ENCODE assay signal across 1 cellular context in genomic region chr9:136747161-136748060, GRCh38.
TF ChIP-seq lines count a peak whose summit lies in the region.

No MANE protein-coding gene starts in this region.

TF ChIP-seq in H1, 55 proteins besides CTCF, POLR2A, EP300 and RAD21:
- TF ChIP-seq KDM1A (IDR thresholded peaks at IDR 0.05; ENCODE audit: borderline replicate concordance, low read length), result no peak
- no peak for TF ChIP-seq HDAC2 (IDR thresholded peaks at IDR 0.05; ENCODE audit: borderline replicate concordance in 1 of 2, low read depth in 2 of 2, low read length in 2 of 2)
- TF ChIP-seq SIRT6 (IDR thresholded peaks at IDR 0.05; ENCODE audit: low read length), result no peak
- TF ChIP-seq CBX8 (IDR thresholded peaks at IDR 0.05; ENCODE audit: borderline replicate concordance, low read depth, low read length), result no peak
- TF ChIP-seq KDM5A (IDR thresholded peaks at IDR 0.05; ENCODE audit: low read length), result no peak
- no peak for TF ChIP-seq BCL11A (IDR thresholded peaks at IDR 0.05; ENCODE audit: low read depth in 2 of 2, low read length in 2 of 2)
- TF ChIP-seq SP2 (IDR thresholded peaks at IDR 0.05; ENCODE audit: low read length), result no peak
- no peak for TF ChIP-seq TAF7 (optimal IDR thresholded peaks at IDR 0.05; ENCODE audit: borderline replicate concordance, low read depth, low read length)
- no peak for TF ChIP-seq JUN (IDR thresholded peaks at IDR 0.05; ENCODE audit: low read depth, low read length)
- TF ChIP-seq SP1 (IDR thresholded peaks at IDR 0.05; ENCODE audit: low read depth, low read length), result no peak
- no peak for TF ChIP-seq SIN3A (conservative IDR thresholded peaks at IDR 0.05 in 1 of 2, IDR thresholded peaks at IDR 0.05 in 1 of 2; ENCODE audit: low read depth in 1 of 2, low read length in 2 of 2)
- no peak for TF ChIP-seq CBX5 (IDR thresholded peaks at IDR 0.05; ENCODE audit: low read depth, low read length)
- no peak for TF ChIP-seq POLR2AphosphoS5 (IDR thresholded peaks at IDR 0.05; ENCODE audit: low read depth, low read length)
- no peak for TF ChIP-seq SRF (IDR thresholded peaks at IDR 0.05; ENCODE audit: low read depth, low read length)
- TF ChIP-seq CREB1 (IDR thresholded peaks at IDR 0.05), result no peak
- TF ChIP-seq PHF8 (conservative IDR thresholded peaks at IDR 0.05; ENCODE audit: low read depth, low read length), result no peak
TF ChIP-seq in H1: peak in this region for 0.
